8 cellular contexts compared by ENCODE assay signal in the genomic region with DNA sequence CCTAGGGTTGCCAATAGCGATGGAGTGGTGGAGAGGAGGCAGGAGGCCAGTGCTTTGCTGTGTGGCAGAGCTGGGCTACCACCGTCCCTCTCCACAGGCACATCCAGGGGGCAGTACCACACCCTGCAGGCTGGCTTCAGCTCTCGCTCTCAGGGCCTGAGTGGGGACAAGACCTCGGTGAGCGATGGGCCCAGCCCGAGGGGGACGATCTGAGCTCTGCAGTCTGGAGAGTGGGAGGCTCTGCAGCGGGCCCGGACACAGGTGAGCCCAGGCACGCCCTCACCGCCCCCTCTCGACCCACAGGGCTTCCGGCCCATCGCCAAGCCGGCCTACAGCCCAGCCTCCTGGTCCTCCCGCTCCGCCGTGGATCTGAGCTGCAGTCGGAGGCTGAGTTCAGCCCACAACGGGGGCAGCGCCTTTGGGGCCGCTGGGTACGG. TPM values are rescaled to one million over a fixed set of nuclear protein-coding genes. Genes with fewer than 3 reads are reported as not detected.
A peak's percentile ranks its signal among the peaks of the same experiment; 100 is the strongest.
DNase-seq lines count a peak whose midpoint lies in the region; ATAC-seq, FAIRE-seq and TF ChIP-seq lines count a peak whose summit lies in the region.

No MANE protein-coding gene starts in this region.

- no peak overlapping the region for H3K27ac ChIP-seq in WERI-Rb-1

- no peak for FAIRE-seq in GM12892 (lab: Jason Lieb, UNC)

- H3K9me3 ChIP-seq in WERI-Rb-1 (ENCODE audit: severe bottlenecking): peaks cover 10% of the 10 kb centered on the region

- peak; percentile 63 for TF ChIP-seq CTCF in WERI-Rb-1 (IDR thresholded peaks at IDR 0.05; ENCODE audit: low read depth, low read length)

- DNase-seq in EH (ENCODE audit: low read depth): peak; percentile 59
- peak; percentile 37 for DNase-seq in WERI-Rb-1
- DNase-seq in iris pigment epithelial cell (ENCODE audit: low read depth): peak; percentile 32
- DNase-seq in activated CD4-positive, alpha-beta T cell treated with anti-CD3 and anti-CD28 coated beads for 4 hours: no peak
- DNase-seq in GM12892 (ENCODE audit: insufficient read length): no peak
- DNase-seq in stimulated activated CD4-positive, alpha-beta T cell treated with anti-CD3 and anti-CD28 coated beads, Interleukin-4, amount 100 ng/mL, for 1 hour: no peak

- no peaks in the 10 kb centered on the region for H3K36me3 ChIP-seq in WERI-Rb-1

- no peak for TF ChIP-seq POLR2A in GM12892 (IDR thresholded peaks at IDR 0.05; ENCODE audit: low read depth, low read length)

- no peak overlapping the region for H3K4me3 ChIP-seq in WERI-Rb-1 (ENCODE audit: low read depth, low read length)

- peak; percentile 23 for ATAC-seq in HG03025 (IDR thresholded peaks at IDR 0.05; ENCODE audit: low FRiP score, unreplicated experiment)
- no peak for ATAC-seq in HG03442 (IDR thresholded peaks at IDR 0.05; ENCODE audit: unreplicated experiment)

- no peaks in the 10 kb centered on the region for H3K27me3 ChIP-seq in WERI-Rb-1 (ENCODE audit: insufficient read depth, low read depth, severe bottlenecking)

RNA-seq across cellular contexts. Expression of a gene that starts 2.5 kb away (rescaled TPM):
- not detected for polyA plus RNA-seq in GM12892 (2012; ENCODE audit: missing spikeins)

RNA-seq across cellular contexts. Expression of a gene that starts 18.3 kb away (rescaled TPM):
- polyA plus RNA-seq in GM12892 (2012; ENCODE audit: missing spikeins): 4.6 TPM

RNA-seq across cellular contexts. Expression of a gene that starts 27.2 kb away (rescaled TPM):
- not detected for polyA plus RNA-seq in GM12892 (2012; ENCODE audit: missing spikeins)

RNA-seq across cellular contexts. Expression of a gene that starts 45.3 kb away (rescaled TPM):
- polyA plus RNA-seq in GM12892 (2012; ENCODE audit: missing spikeins): 32.2 TPM

RNA-seq across cellular contexts. Expression of a gene that starts 53.5 kb away (rescaled TPM):
- 7.3 TPM for polyA plus RNA-seq in GM12892 (2012; ENCODE audit: missing spikeins)

Comparison
In these comparisons a context has a peak if more than half of its experiments do, and no peak if none do; other contexts are left out.
1. DNase-seq: peak in EH (single experiment), WERI-Rb-1 (single experiment) and iris pigment epithelial cell (single experiment); none in activated CD4-positive, alpha-beta T cell treated with anti-CD3 and anti-CD28 coated beads for 4 hours (0 of 2), GM12892 (single experiment) and stimulated activated CD4-positive, alpha-beta T cell treated with anti-CD3 and anti-CD28 coated beads, Interleukin-4, amount 100 ng/mL, for 1 hour (single experiment).